Comparison of ENCODE assay signal across 8 cellular contexts in the genomic region with DNA sequence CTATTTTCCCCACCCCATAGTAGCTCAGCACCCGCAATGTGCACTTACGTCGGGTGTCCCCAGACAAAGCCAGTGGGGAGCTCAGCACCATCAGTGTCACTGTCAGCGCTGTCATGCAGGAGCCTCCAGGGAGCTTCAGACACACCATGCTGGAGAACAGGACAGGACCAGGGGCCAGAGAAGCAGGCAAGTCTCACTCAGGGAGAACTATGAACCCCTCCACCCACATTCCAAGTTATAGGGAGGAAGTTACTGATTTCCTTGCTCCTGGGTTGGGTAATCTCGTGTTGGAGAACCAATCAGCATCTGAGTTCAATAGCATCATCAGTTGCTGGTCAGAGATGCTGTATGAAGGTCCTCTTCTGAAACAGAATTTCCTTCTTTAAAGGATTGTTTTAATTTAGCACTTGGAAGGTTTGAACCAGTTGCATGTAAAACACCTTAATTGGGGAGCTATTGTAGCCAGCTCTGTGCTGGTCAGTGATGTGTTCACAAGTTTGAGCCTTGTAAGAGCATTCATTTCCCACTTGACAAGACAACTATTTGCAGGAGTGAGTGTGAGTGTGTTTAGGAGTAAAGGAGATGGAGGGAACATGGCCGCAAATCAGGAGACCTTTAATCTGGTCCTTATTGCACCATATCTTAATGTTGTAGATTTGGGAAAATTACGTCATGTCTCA. TPM values are rescaled to one million over a fixed set of nuclear protein-coding genes. Genes with fewer than 3 reads are reported as not detected.
DNase-seq lines count a peak whose midpoint lies in the region; ATAC-seq, FAIRE-seq and TF ChIP-seq lines count a peak whose summit lies in the region.
"Not testable (repeated sequence)": the region's sequence is repeated elsewhere in the genome, so short reads cannot be mapped to it uniquely, and the experiment has no call there.

HLA-DRB1 (minus strand) TSS at position 254 of the 680 bp plus-strand sequence; CDS start at position 148, 106 bp downstream.

- TF ChIP-seq CTCF in CD14-positive monocyte (IDR thresholded peaks at IDR 0.05); keratinocyte (optimal IDR thresholded peaks at IDR 0.05 in 1 of 3, IDR thresholded peaks at IDR 0.05 in 1 of 3, conservative IDR thresholded peaks at IDR 0.05 in 1 of 3; ENCODE audit: extremely low read depth in 1 of 3, insufficient read depth in 2 of 3, low read length in 3 of 3): not testable (repeated sequence)

- H3K9ac ChIP-seq in keratinocyte (ENCODE audit: control insufficient read depth, extremely low read depth, insufficient read depth, low read length) = not testable (repeated sequence)
- H3K9ac ChIP-seq in skeletal muscle tissue (ENCODE audit: low read depth in 1 of 3, low read length in 3 of 3) = peak within 1 kb of the TSS in 1 of 3 donors; percentile 57

- peak within 1 kb of the TSS; percentile 90 to 96 for H3K4me3 Mint-ChIP-seq in CD14-positive monocyte

- not testable (repeated sequence) for H3K4me2 ChIP-seq in keratinocyte (ENCODE audit: control insufficient read depth, extremely low read depth, insufficient read depth, low read depth, low read length)

- H3K27ac Mint-ChIP-seq in CD14-positive monocyte = peak within 1 kb of the TSS; percentile 91 to 99 (median 97)

- H2AFZ ChIP-seq in keratinocyte (ENCODE audit: control insufficient read depth, low read length) = not testable (repeated sequence)

- FAIRE-seq in colon (lab: Jason Lieb, UNC) = peak; percentile 92
- peak; percentile 97 for FAIRE-seq in keratinocyte (lab: Jason Lieb, UNC)

- not testable (repeated sequence) for H3K9me3 ChIP-seq in keratinocyte (ENCODE audit: control insufficient read depth, low read depth, low read length); skeletal muscle tissue (ENCODE audit: control insufficient read depth in 3 of 3, low read length in 3 of 3)

- H3K79me2 ChIP-seq in keratinocyte (ENCODE audit: control insufficient read depth, insufficient read depth, low read length) = not testable (repeated sequence)

- H3K9me3 Mint-ChIP-seq in CD14-positive monocyte = not testable (repeated sequence)

- peaks cover 29 to 43% of the 10 kb centered on the region in 2 donors for H3K36me3 Mint-ChIP-seq in CD14-positive monocyte

- peak; percentile 54 for DNase-seq in CD14-positive monocyte (ENCODE audit: low spot score)
- peak; percentile 63 for DNase-seq in KG1 (lab: John Stamatoyannopoulos, UW)
- peak; percentile 8 for DNase-seq in activated CD4-positive, alpha-beta T cell treated with anti-CD3 and anti-CD28 coated beads, Interleukin-2, amount 50 U/mL, for 1 hour
- DNase-seq in keratinocyte (ENCODE audit: low read depth, low spot score) = not testable (repeated sequence)

- not testable (repeated sequence) for H3K9me1 ChIP-seq in keratinocyte (ENCODE audit: control insufficient read depth, extremely low read depth, insufficient read depth, low read length)

- intact Hi-C loops in CD14-positive monocyte (cut with micrococcal nuclease) = not testable (repeated sequence)

- ATAC-seq in GM18873 (IDR thresholded peaks at IDR 0.05; ENCODE audit: low FRiP score, unreplicated experiment) (peak; percentile 83), HG02678 (IDR thresholded peaks at IDR 0.05; ENCODE audit: unreplicated experiment) (peak; percentile 94)

- H3K27ac ChIP-seq in keratinocyte (ENCODE audit: control insufficient read depth, insufficient read depth, low read length); skeletal muscle tissue (ENCODE audit: low read depth, low read length): not testable (repeated sequence)

- H3K4me1 ChIP-seq in keratinocyte (ENCODE audit: control insufficient read depth, extremely low read depth, insufficient read depth, low read length); skeletal muscle tissue (ENCODE audit: control insufficient read depth in 3 of 3, insufficient read depth in 3 of 3, low read length in 3 of 3): not testable (repeated sequence)

- peaks cover 58% of the 10 kb centered on the region for H3K4me1 Mint-ChIP-seq in CD14-positive monocyte

- not testable (repeated sequence) for H3K36me3 ChIP-seq in keratinocyte (ENCODE audit: control insufficient read depth in 2 of 2, extremely low read depth in 1 of 2, insufficient read depth in 2 of 2, low read length in 2 of 2); skeletal muscle tissue (ENCODE audit: control insufficient read depth in 3 of 3, insufficient read depth in 3 of 3, low read length in 3 of 3)

- not testable (repeated sequence) for H3K27me3 ChIP-seq in keratinocyte (ENCODE audit: control insufficient read depth, extremely low read depth, insufficient read depth, low read length); skeletal muscle tissue (ENCODE audit: control insufficient read depth in 3 of 3, insufficient read depth in 3 of 3, low read length in 3 of 3)

- H3K4me3 ChIP-seq in keratinocyte (ENCODE audit: control insufficient read depth in 2 of 3, extremely low read depth in 1 of 3, insufficient read depth in 2 of 3, low read depth in 1 of 3, low read length in 3 of 3) = not testable (repeated sequence)
- H3K4me3 ChIP-seq in skeletal muscle tissue (ENCODE audit: low read length in 3 of 3) = peak within 1 kb of the TSS in 1 of 3 donors; percentile 68

- H3K27me3 Mint-ChIP-seq in CD14-positive monocyte (ENCODE audit: low read depth in 3 of 3) = not testable (repeated sequence)

- dilution Hi-C loops in keratinocyte (cut with MboI; ENCODE audit: extremely low pct_ligation_motif_present, low sequenced_read_pairs) = not testable (repeated sequence)

- H4K20me1 ChIP-seq in keratinocyte (ENCODE audit: control insufficient read depth, extremely low read depth, insufficient read depth, low read length) = not testable (repeated sequence)

RNA-seq across cellular contexts. Expression of gene HLA-DRB1, which starts in this region (rescaled TPM):
- polyA plus RNA-seq in CD14-positive monocyte (1,000 to 10,000 TPM; 2,645 to 2,792 TPM), keratinocyte (0.12 to 0.54 TPM (median 0.31 TPM) in 3 replicates)
- 1.3 TPM for polyA plus RNA-seq in keratinocyte (2011; ENCODE audit: low read depth)
- polyA plus RNA-seq in keratinocyte (2011; cell fraction: cytosol; rRNA removed) = 0.05 and 0.11 TPM in 2 replicates
- polyA plus RNA-seq in keratinocyte (2011; cell fraction: nucleus; rRNA removed) = 0.35 and 0.59 TPM in 2 replicates
- 0.15 and 1.5 TPM in 2 replicates for polyA plus RNA-seq in keratinocyte (2012; ENCODE audit: low replicate concordance)
- polyA minus RNA-seq in keratinocyte = 0.36 TPM in 1 of 3 replicates, not detected in the others
- polyA minus RNA-seq in keratinocyte (2011; cell fraction: cytosol; rRNA and poly(A)+ RNA removed) = not detected
- not detected in 2 replicates for polyA minus RNA-seq in keratinocyte (2011; cell fraction: nucleus; rRNA and poly(A)+ RNA removed)
- total RNA-seq in skeletal muscle tissue = 28.7 TPM

Comparison
In these comparisons a context has a peak if more than half of its experiments do, and no peak if none do; other contexts are left out.
1. RNA of gene HLA-DRB1 (polyA plus RNA-seq): 2,645 to 2,792 TPM in CD14-positive monocyte; 0.05 to 1.5 TPM in keratinocyte; every median in the first group is over 1,000 times any median in the second.